In the genomic region with DNA sequence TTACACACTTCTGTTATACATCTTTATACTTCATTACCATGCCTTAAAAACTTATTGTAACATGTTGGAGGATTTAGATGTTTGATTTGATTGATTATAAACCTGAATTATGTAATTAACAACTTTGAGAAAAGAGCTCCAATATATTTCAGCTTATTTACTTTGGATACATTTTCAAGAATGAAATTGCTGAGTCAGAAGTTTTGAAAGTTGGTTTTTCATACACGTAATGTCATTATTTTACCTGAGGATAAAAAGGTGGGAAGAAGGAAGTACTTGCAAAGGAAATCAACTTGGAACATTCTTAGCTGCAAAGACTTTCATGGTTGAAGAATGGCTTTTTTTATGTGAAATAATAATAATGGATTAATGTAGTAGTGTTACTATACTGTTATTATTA, we compare ENCODE assay signal across 28 cellular contexts.
"Had no signal": no experiment of that assay in that cellular context is flagged by ENCODE, and none has a peak within 500 bp of the region (broad histone marks: within the 10 kb centered on the region; RNA-seq: fewer than 3 reads in every experiment).

No MANE protein-coding gene starts in this region.

- H3K9ac ChIP-seq: neural progenitor cell, parathyroid adenoma had no signal

- H2AFZ ChIP-seq: neural progenitor cell, parathyroid adenoma had no signal

- H3K27me3 ChIP-seq: neural progenitor cell, ovary, spleen, suprapubic skin, testis, tibial artery, transverse colon, upper lobe of right lung, uterus had no signal

- DNase-seq: natural killer cell; occipital lobe; ovary; posterior cingulate gyrus; psoas muscle; right cardiac atrium; spleen; stimulated activated CD4-positive, alpha-beta T cell treated with anti-CD3 and anti-CD28 coated beads, Interleukin-12 subunit alpha, Interleukin-12 subunit beta, amount 100 ng/mL, for 4 hours; stimulated activated CD4-positive, alpha-beta T cell treated with anti-CD3 and anti-CD28 coated beads, Interleukin-1b, Interleukin-23, amount 100 ng/mL, for 48 hours; stimulated activated CD4-positive, alpha-beta T cell treated with anti-CD3 and anti-CD28 coated beads, Interleukin-4, amount 100 ng/mL, for 1 hour; stimulated activated CD4-positive, alpha-beta T cell treated with anti-CD3 and anti-CD28 coated beads, Interleukin-4, amount 100 ng/mL, for 4 hours; stimulated activated CD8-positive, alpha-beta memory T cell treated with anti-CD3 and anti-CD28 coated beads, Interleukin-4, amount 100 ng/mL, for 48 hours; stimulated activated naive CD4-positive, alpha-beta T cell; stimulated activated naive CD8-positive, alpha-beta T cell treated with anti-CD3 and anti-CD28 coated beads, Interleukin-15, amount 100 ng/mL, for 72 hours; stimulated activated naive CD8-positive, alpha-beta T cell treated with anti-CD3 and anti-CD28 coated beads, Interleukin-15, Interleukin-2, amounts not matched to agents 100 U/mL and 50 U/mL, for 24 hours; substantia nigra; testis; tibial artery; transverse colon; upper lobe of right lung; uterus had no signal

- H3K36me3 ChIP-seq: neural progenitor cell, ovary, spleen, suprapubic skin, tibial artery, transverse colon, upper lobe of right lung, uterus had no signal

- ATAC-seq: natural killer cell; psoas muscle; right cardiac atrium; sciatic nerve; stimulated activated memory B cell treated with anti-CD40 and anti-IgM and Interleukin-4, amounts not matched to agents 10 μg/mL and 1 μg/mL and 100 μg/mL, for 72 hours; stimulated activated naive CD8-positive, alpha-beta T cell treated with anti-CD3 and anti-CD28 coated beads, Interleukin-15, amount 100 ng/mL, for 72 hours; stimulated activated naive CD8-positive, alpha-beta T cell treated with anti-CD3 and anti-CD28 coated beads, Interleukin-15, Interleukin-2, amounts not matched to agents 100 U/mL and 50 U/mL, for 24 hours; upper lobe of right lung had no signal

- H3K4me3 ChIP-seq: neural progenitor cell, ovary, psoas muscle, skin epidermis, smooth muscle cell, spleen, suprapubic skin, testis, tibial artery, transverse colon, upper lobe of right lung, uterus had no signal

- H3K79me2 ChIP-seq: parathyroid adenoma had no signal

- H3K27ac ChIP-seq: neural progenitor cell, ovary, parathyroid adenoma, psoas muscle, skin epidermis, spleen, suprapubic skin, testis, tibial artery, transverse colon, upper lobe of right lung, uterus had no signal

- H3K4me1 ChIP-seq: neural progenitor cell, parathyroid adenoma, psoas muscle, spleen, suprapubic skin, testis, tibial artery, transverse colon, upper lobe of right lung, uterus had no signal

- H3K4me2 ChIP-seq: neural progenitor cell, smooth muscle cell had no signal

- H3K9me3 ChIP-seq: ovary, psoas muscle, spleen, suprapubic skin, testis, tibial artery, transverse colon, upper lobe of right lung, uterus had no signal
